15 cellular contexts compared by ENCODE assay signal in the genomic region with DNA sequence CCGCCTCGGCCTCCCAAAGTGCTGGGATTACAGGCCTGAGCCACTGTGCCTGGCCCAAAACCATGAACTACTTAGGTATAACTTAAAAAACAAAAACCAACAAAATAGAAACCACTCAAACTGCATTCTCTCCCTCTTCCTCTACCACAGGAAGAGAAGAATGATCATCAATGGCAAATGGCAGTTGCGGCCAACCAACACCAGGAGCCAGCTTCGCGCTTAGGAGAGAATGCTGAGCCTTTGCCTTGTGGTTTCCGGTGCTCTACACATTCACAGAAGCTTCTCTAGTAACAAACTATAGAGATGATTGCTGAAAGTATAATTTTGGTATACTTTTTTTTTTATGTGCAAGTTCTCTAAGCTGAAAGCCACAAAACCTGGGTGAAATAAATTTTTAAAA. TPM values are rescaled to one million over a fixed set of nuclear protein-coding genes. Genes with fewer than 3 reads are reported as not detected.
DNase-seq lines count a peak whose midpoint lies in the region; ATAC-seq, FAIRE-seq and TF ChIP-seq lines count a peak whose summit lies in the region.
"Had no signal": no experiment of that assay in that cellular context is flagged by ENCODE, and none has a peak within 500 bp of the region (broad histone marks: within the 10 kb centered on the region; RNA-seq: fewer than 3 reads in every experiment).

No MANE protein-coding gene starts in this region.

- in situ Hi-C loops in K562 (cut with MboI) = no loop called here

- TF ChIP-seq RAD21 in K562 (CRISPR knock-in tag; conservative IDR thresholded peaks at IDR 0.05 in 1 of 2, IDR thresholded peaks at IDR 0.05 in 1 of 2) = peak in 1 of 2 experiments; percentile 32; a peak in 2 of 4 replicates

- no peaks in the 10 kb centered on the region for H3K4me1 ChIP-seq in K562 (replicated peaks in 1 of 2; ENCODE audit: control insufficient read depth in 2 of 2, insufficient read depth in 2 of 2, low read length in 2 of 2)
- no peaks in the 10 kb centered on the region for H3K4me1 ChIP-seq in esophagus squamous epithelium
- H3K4me1 ChIP-seq: breast epithelium, SJSA1 had no signal

- CTCF ChIA-PET in K562 (lab: Yijun Ruan, JAX; ENCODE audit: low intra/inter-chr PET ratio) = no interaction called here

- peak; percentile 23 for DNase-seq in stimulated activated CD4-positive, alpha-beta T cell treated with anti-CD3 and anti-CD28 coated beads, Interleukin-15, amount 100 ng/mL, for 24 hours
- DNase-seq in stimulated activated CD4-positive, alpha-beta T cell treated with anti-CD3 and anti-CD28 coated beads, Interleukin-12 subunit alpha, Interleukin-12 subunit beta, amount 100 ng/mL, for 4 hours = no peak
- DNase-seq in T-helper 17 cell (no peak), K562 (ENCODE audit: extremely low read depth in 1 of 4, low spot score in 3 of 4) (no peak), frontal cortex (ENCODE audit: low spot score in 2 of 2) (no peak), esophagus squamous epithelium (lab: John Stamatoyannopoulos, UW) (no peak)
- peak; percentile 17 to 48 for DNase-seq in stimulated activated naive CD8-positive, alpha-beta T cell treated with anti-CD3 and anti-CD28 coated beads, Interleukin-15, amount 100 ng/mL, for 72 hours
- DNase-seq: AML-193, HCEC 1CT, kidney had no signal

- no peak overlapping the region for H3K4me2 ChIP-seq in K562 (ENCODE audit: insufficient read depth, low read length)

- no peaks in the 10 kb centered on the region for H3K9me3 ChIP-seq in T-helper 17 cell (ENCODE audit: control insufficient read depth, low read length, poor library complexity, severe bottlenecking)
- H3K9me3 ChIP-seq in K562 (replicated peaks; ENCODE audit: control insufficient read depth, insufficient read depth, low read depth, low read length) = no peaks in the 10 kb centered on the region
- no peaks in the 10 kb centered on the region for H3K9me3 ChIP-seq in esophagus squamous epithelium
- H3K9me3 ChIP-seq: breast epithelium, SJSA1 had no signal

- peak; percentile 71 for ATAC-seq in T-helper 17 cell
- ATAC-seq in K562 = no peak
- peak; percentile 85 for ATAC-seq in stimulated activated naive CD8-positive, alpha-beta T cell treated with anti-CD3 and anti-CD28 coated beads, Interleukin-15, amount 100 ng/mL, for 72 hours
- no peak for ATAC-seq in GM19397 (IDR thresholded peaks at IDR 0.05; ENCODE audit: unreplicated experiment)

- H3K36me3 ChIP-seq in K562 (ENCODE audit: control insufficient read depth, insufficient read depth, low read length) (no peaks in the 10 kb centered on the region), esophagus squamous epithelium (no peaks in the 10 kb centered on the region)
- H3K36me3 ChIP-seq: breast epithelium, SJSA1 had no signal

- POLR2A ChIA-PET in K562 (lab: Yijun Ruan, JAX) = no interaction called here

- intact Hi-C loops in K562 (cut with micrococcal nuclease) (no loop called here), esophagus squamous epithelium (cut with DNase I) (no loop called here)

- TF ChIP-seq EP300 in K562 (IDR thresholded peaks at IDR 0.05; ENCODE audit: low read length) = no peak

- H3K9me1 ChIP-seq in K562 (ENCODE audit: control insufficient read depth, insufficient read depth, low read length) = no peaks in the 10 kb centered on the region

- H3K4me1 Mint-ChIP-seq in T-helper 17 cell = peaks cover 6% of the 10 kb centered on the region
- H3K4me1 Mint-ChIP-seq in stimulated activated naive CD8-positive, alpha-beta T cell treated with anti-CD3 and anti-CD28 coated beads, Interleukin-15, amount 100 ng/mL, for 72 hours = peaks cover 13% of the 10 kb centered on the region
- H3K4me1 Mint-ChIP-seq: nephron had no signal

- H3K4me3 ChIP-seq in K562 (no peak overlapping the region), esophagus squamous epithelium (no peak overlapping the region)
- H3K4me3 ChIP-seq: breast epithelium, SJSA1 had no signal

- TF ChIP-seq POLR2A in K562 (conservative IDR thresholded peaks at IDR 0.05) (no peak), esophagus squamous epithelium (IDR thresholded peaks at IDR 0.05) (no peak)

- peak overlapping the region; percentile 56 for H3K27ac Mint-ChIP-seq in T-helper 17 cell
- peak overlapping the region in 1 of 2 donors; percentile 78 for H3K27ac Mint-ChIP-seq in stimulated activated naive CD8-positive, alpha-beta T cell treated with anti-CD3 and anti-CD28 coated beads, Interleukin-15, amount 100 ng/mL, for 72 hours
- H3K27ac Mint-ChIP-seq: nephron had no signal

- H3K36me3 Mint-ChIP-seq in T-helper 17 cell (ENCODE audit: low read depth) = peaks cover 2% of the 10 kb centered on the region

- WGBS in K562 (ENCODE audit: insufficient coverage, low coverage, missing lambda C conversion rate) = 55% methylated on average over 5 of the region's 6 CpGs
- WGBS in esophagus squamous epithelium, 2 donors = 70 to 72% methylated on average over 6 of the region's 6 CpGs

- no peaks in the 10 kb centered on the region for H3K27me3 ChIP-seq in K562 (ENCODE audit: control insufficient read depth in 2 of 2, insufficient read depth in 2 of 2, low read length in 2 of 2)
- no peaks in the 10 kb centered on the region for H3K27me3 ChIP-seq in esophagus squamous epithelium
- H3K27me3 ChIP-seq: breast epithelium, SJSA1 had no signal

- no TSS peak for BruUV-seq in K562 (replicated peaks; lab: Mats Ljungman, UMichigan)

- no peaks in the 10 kb centered on the region for H4K20me1 ChIP-seq in K562 (replicated peaks; ENCODE audit: control insufficient read depth, insufficient read depth, low read length)

- no peaks in the 10 kb centered on the region for H3K27me3 Mint-ChIP-seq in T-helper 17 cell
- peaks cover 20% of the 10 kb centered on the region for H3K27me3 Mint-ChIP-seq in stimulated activated naive CD8-positive, alpha-beta T cell treated with anti-CD3 and anti-CD28 coated beads, Interleukin-15, amount 100 ng/mL, for 72 hours

- no peak for FAIRE-seq in K562 (lab: Jason Lieb, UNC)
- no peak for FAIRE-seq in frontal cortex (lab: Jason Lieb, UNC)
- FAIRE-seq: kidney had no signal

- H2AFZ ChIP-seq in K562 (ENCODE audit: low read depth, low read length) = no peak overlapping the region

- TF ChIP-seq CTCF in K562 (IDR thresholded peaks at IDR 0.05 in 2 of 3, conservative IDR thresholded peaks at IDR 0.05 in 1 of 3; ENCODE audit: insufficient read depth in 2 of 3, low read depth in 1 of 3, low read length in 3 of 3) = peak in 2 of 3 experiments; percentile 19 to 28; a peak in 2 of 6 replicates
- no peak for TF ChIP-seq CTCF in esophagus squamous epithelium (IDR thresholded peaks at IDR 0.05)

- no peaks in the 10 kb centered on the region for H3K9me3 Mint-ChIP-seq in stimulated activated naive CD8-positive, alpha-beta T cell treated with anti-CD3 and anti-CD28 coated beads, Interleukin-15, amount 100 ng/mL, for 72 hours

- no peak overlapping the region for H3K27ac ChIP-seq in K562 (ENCODE audit: extremely low read depth, low read depth, low read length)
- no peak overlapping the region for H3K27ac ChIP-seq in esophagus squamous epithelium
- H3K27ac ChIP-seq: breast epithelium, SJSA1 had no signal

- no peak overlapping the region for H3K4me3 Mint-ChIP-seq in T-helper 17 cell
- peak overlapping the region; percentile 45 to 68 for H3K4me3 Mint-ChIP-seq in stimulated activated naive CD8-positive, alpha-beta T cell treated with anti-CD3 and anti-CD28 coated beads, Interleukin-15, amount 100 ng/mL, for 72 hours
- H3K4me3 Mint-ChIP-seq: nephron had no signal

- H3K79me2 ChIP-seq in K562 (ENCODE audit: control insufficient read depth, insufficient read depth, low read length) = no peaks in the 10 kb centered on the region

- no peak overlapping the region for H3K9ac ChIP-seq in K562 (ENCODE audit: insufficient read depth in 1 of 2, low read depth in 2 of 2, low read length in 2 of 2)

TF ChIP-seq in K562, 482 proteins besides CTCF, POLR2A, EP300 and RAD21 (continues in another document):
- TF ChIP-seq SMAD2 (IDR thresholded peaks at IDR 0.05; ENCODE audit: low read depth, low read length) (no peak), ZNF639 (CRISPR knock-in tag; conservative IDR thresholded peaks at IDR 0.05 in 1 of 2, IDR thresholded peaks at IDR 0.05 in 1 of 2) (no peak), CBX3 (IDR thresholded peaks at IDR 0.05; ENCODE audit: borderline replicate concordance in 1 of 2, low read length in 2 of 2) (no peak), NONO (IDR thresholded peaks at IDR 0.05; ENCODE audit: low read depth in 2 of 2, low read length in 1 of 2) (no peak)

RNA-seq across cellular contexts. Expression of gene CATSPERB, which starts 17.1 kb away (rescaled TPM):
- 1 to 10 TPM; 2.2 to 4.1 TPM for total RNA-seq in T-helper 17 cell
- total RNA-seq in K562 (2011; cell fraction: chromatin; rRNA removed; ENCODE audit: low replicate concordance) = 2.1 TPM in 1 of 2 replicates, not detected in the other
- total RNA-seq in K562 (2011; cell fraction: nucleolus; rRNA removed) = 1.1 TPM in 1 of 2 replicates, not detected in the other
- 1.1 TPM in 1 of 2 replicates, not detected in the other for total RNA-seq in K562 (2011; cell fraction: nucleoplasm; rRNA removed)
- 0.05 and 0.45 TPM in 2 replicates for total RNA-seq in K562 (2014; rRNA removed)
- total RNA-seq in K562 (2014; rRNA removed; fragmentation: Illumina TruSeq; extraction: Trizol) = 1.1 and 1.4 TPM in 2 replicates
- 0.98 and 1.0 TPM in 2 replicates for total RNA-seq in K562 (2015; rRNA removed; fragmentation: Illumina TruSeq; extraction: Trizol)
- 0.67 and 0.89 TPM in 2 replicates for total RNA-seq in K562 (2021)
- 0.18 and 0.38 TPM in 2 replicates for polyA plus RNA-seq in K562 (2011; rRNA removed)
- polyA plus RNA-seq in K562 (2011; cell fraction: cytosol; rRNA removed) = 0.03 TPM in 1 of 2 replicates, not detected in the other
- 0.09 and 0.18 TPM in 2 replicates for polyA plus RNA-seq in K562 (2011; cell fraction: nucleus; rRNA removed)
- polyA plus RNA-seq in K562 (2012) = 1.5 and 2.7 TPM in 2 replicates
- 0.82 and 0.98 TPM in 2 replicates for polyA plus RNA-seq in K562 (2014; fragmentation: Illumina TruSeq; extraction: Trizol)
- polyA plus RNA-seq in K562 (2014; fragmentation: Nextera tagmentation; extraction: Ambion mirVana) = 1 to 10 TPM in 1 of 2 experiments, under 1 TPM in 1; 0.76 to 1.0 TPM
- polyA plus RNA-seq in K562 (2014; rRNA removed) = 0.98 and 1.4 TPM in 2 replicates
- 0.09 TPM in 1 of 2 replicates, not detected in the other for polyA minus RNA-seq in K562 (2011; rRNA and poly(A)+ RNA removed)
- polyA minus RNA-seq in K562 (2011; cell fraction: cytosol; rRNA and poly(A)+ RNA removed) = not detected in 2 replicates
- polyA minus RNA-seq in K562 (2011; cell fraction: nucleus; rRNA and poly(A)+ RNA removed) = 0.27 and 0.78 TPM in 2 replicates
- 4.1 TPM for total RNA-seq in frontal cortex
- total RNA-seq in esophagus squamous epithelium = 1 to 10 TPM in 2 of 4 donors, under 1 TPM in 2; 0.82 to 1.6 (median 0.99) TPM
- total RNA-seq: fibroblast of lung, SJSA1 had no signal
- polyA plus RNA-seq: fibroblast of lung had no signal

Comparison
In these comparisons a context has a peak if more than half of its experiments do, and no peak if none do; other contexts are left out.
1. DNase-seq: peak in stimulated activated CD4-positive, alpha-beta T cell treated with anti-CD3 and anti-CD28 coated beads, Interleukin-15, amount 100 ng/mL, for 24 hours (single experiment) and stimulated activated naive CD8-positive, alpha-beta T cell treated with anti-CD3 and anti-CD28 coated beads, Interleukin-15, amount 100 ng/mL, for 72 hours (2 of 2); none in stimulated activated CD4-positive, alpha-beta T cell treated with anti-CD3 and anti-CD28 coated beads, Interleukin-12 subunit alpha, Interleukin-12 subunit beta, amount 100 ng/mL, for 4 hours (single experiment), T-helper 17 cell (0 of 3), K562 (0 of 4), frontal cortex (0 of 2) and esophagus squamous epithelium (single experiment).
2. ATAC-seq: peak in T-helper 17 cell (single experiment) and stimulated activated naive CD8-positive, alpha-beta T cell treated with anti-CD3 and anti-CD28 coated beads, Interleukin-15, amount 100 ng/mL, for 72 hours (single experiment); none in K562 (single experiment) and GM19397 (single experiment).
3. CTCF ChIP-seq: peak in K562 (2 of 3); none in esophagus squamous epithelium (0 of 6).